27 cellular contexts compared by ENCODE assay signal in the genomic region with DNA sequence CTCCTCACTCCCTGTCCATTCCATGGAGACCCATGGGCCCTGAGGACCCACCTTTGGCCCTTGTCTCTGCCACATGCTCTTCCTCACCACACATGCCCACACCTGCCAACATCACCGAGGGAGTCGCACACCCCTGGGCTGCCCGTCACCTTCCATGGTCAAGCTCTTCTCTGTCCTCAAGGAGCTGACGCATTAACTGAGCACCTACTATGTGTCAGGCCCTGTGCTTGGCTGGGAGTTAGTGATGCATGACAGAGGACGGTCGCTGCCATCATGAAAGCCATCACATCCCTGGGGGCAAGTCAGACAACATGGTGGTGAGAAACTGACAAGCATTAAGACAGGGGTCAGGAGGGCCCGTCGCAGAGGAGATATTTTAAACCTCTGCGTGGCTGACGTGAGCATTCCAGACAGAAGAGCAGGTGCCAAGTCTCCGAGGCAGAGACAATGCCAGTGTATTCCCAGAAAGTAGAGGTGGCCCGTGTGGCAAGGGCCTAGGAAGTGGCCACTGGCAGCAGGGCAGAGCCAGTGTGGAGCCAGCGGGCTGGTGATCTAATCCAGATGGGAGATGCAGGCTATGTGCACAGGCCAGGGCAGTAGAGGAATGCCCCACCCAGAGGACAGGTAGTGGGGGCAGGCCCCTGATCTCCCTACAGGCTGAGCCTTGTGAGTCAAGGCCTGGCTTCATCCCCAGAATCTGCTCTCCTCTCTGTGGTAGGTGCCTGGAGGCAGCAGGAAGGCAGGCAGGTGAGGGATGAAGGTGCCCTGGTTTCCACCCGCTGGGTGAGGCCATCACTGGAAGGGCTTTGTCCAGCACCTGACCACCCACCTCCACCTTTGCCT. TPM values are rescaled to one million over a fixed set of nuclear protein-coding genes. Genes with fewer than 3 reads are reported as not detected.
A peak's percentile ranks its signal among the peaks of the same experiment; 100 is the strongest.
DNase-seq lines count a peak whose midpoint lies in the region; ATAC-seq and TF ChIP-seq lines count a peak whose summit lies in the region.
"Had no signal": no experiment of that assay in that cellular context is flagged by ENCODE, and none has a peak within 500 bp of the region (broad histone marks: within the 10 kb centered on the region; RNA-seq: fewer than 3 reads in every experiment).

No MANE protein-coding gene starts in this region.

- no peaks in the 10 kb centered on the region for H3K9me3 Mint-ChIP-seq in chondrocyte (ENCODE audit: low read depth)
- H3K9me3 Mint-ChIP-seq in naive thymus-derived CD4-positive, alpha-beta T cell: no peaks in the 10 kb centered on the region
- H3K9me3 Mint-ChIP-seq: dendritic cell treated with granulocyte-macrophage colony-stimulating factor and Interleukin-4, amounts not matched to agents 40 ng/mL and 50 ng/mL, for 4 days; immature natural killer cell; natural killer cell had no signal

- CTCF ChIA-PET in RWPE1 (lab: Yijun Ruan, JAX): no interaction called here
- CTCF ChIA-PET in naive thymus-derived CD4-positive, alpha-beta T cell (lab: Charles Lee): interaction anchor here (0.9 kb wide), 1 partner anchor 18 kb away, joined by 3 read pairs; no protein-coding TSS in a partner anchor

- H3K27ac ChIP-seq in RWPE1 (peak overlapping the region; percentile 100), right cardiac atrium (ENCODE audit: low read length) (peak overlapping the region; percentile 16), gastrocnemius medialis (peak overlapping the region; percentile 41 to 74 (median 64)), upper lobe of left lung (peak overlapping the region in 2 of 4 donors; percentile 68 to 78)
- no peak overlapping the region for H3K27ac ChIP-seq in naive thymus-derived CD4-positive, alpha-beta T cell (ENCODE audit: low read depth, low read length)
- H3K27ac ChIP-seq: C4-2B, suprapubic skin had no signal

- no peak for TF ChIP-seq POLR2A in gastrocnemius medialis (IDR thresholded peaks at IDR 0.05)
- TF ChIP-seq POLR2A in upper lobe of left lung (IDR thresholded peaks at IDR 0.05): no peak

- peak; percentile 32 to 59 for ATAC-seq in right cardiac atrium
- no peak for ATAC-seq in gastrocnemius medialis
- no peak for ATAC-seq in upper lobe of left lung (ENCODE audit: low FRiP score in 2 of 2)
- no peak for ATAC-seq in HG02588 (IDR thresholded peaks at IDR 0.05; ENCODE audit: unreplicated experiment)
- ATAC-seq in naive thymus-derived CD4-positive, alpha-beta T cell: no peak
- ATAC-seq: left lung, natural killer cell, T-helper 17 cell had no signal

- peaks cover 32% of the 10 kb centered on the region for H3K4me1 Mint-ChIP-seq in chondrocyte (ENCODE audit: low read depth)
- H3K4me1 Mint-ChIP-seq in naive thymus-derived CD4-positive, alpha-beta T cell: peaks cover 0 to 20% (median 8%) of the 10 kb centered on the region in 7 donors

- in situ Hi-C loops in gastrocnemius medialis (cut with MboI; ENCODE audit: low sequenced_read_pairs in 4 of 4): no loop called here

- POLR2A ChIA-PET in RWPE1 (lab: Yijun Ruan, JAX; ENCODE audit: low non-redundant PET): no interaction called here
- POLR2A ChIA-PET in naive thymus-derived CD4-positive, alpha-beta T cell (lab: Charles Lee): interaction anchor here (0.7 kb wide), 1 partner anchor 41 kb away, joined by 3 read pairs; a partner anchor contains a TSS

- H3K9me3 ChIP-seq in right cardiac atrium (ENCODE audit: control insufficient read depth, low read length): no peaks in the 10 kb centered on the region
- no peaks in the 10 kb centered on the region for H3K9me3 ChIP-seq in gastrocnemius medialis
- no peaks in the 10 kb centered on the region for H3K9me3 ChIP-seq in upper lobe of left lung
- H3K9me3 ChIP-seq in naive thymus-derived CD4-positive, alpha-beta T cell (ENCODE audit: control insufficient read depth in 2 of 3, low read length in 3 of 3): no peaks in the 10 kb centered on the region
- H3K9me3 ChIP-seq: left lung, suprapubic skin had no signal

- peaks cover 12% of the 10 kb centered on the region for H3K4me1 ChIP-seq in right cardiac atrium (ENCODE audit: control insufficient read depth, insufficient read depth, low read length)
- H3K4me1 ChIP-seq in gastrocnemius medialis: peaks cover 34 to 38% of the 10 kb centered on the region in 2 donors
- peaks cover 23 to 35% (median 27%) of the 10 kb centered on the region in 4 donors for H3K4me1 ChIP-seq in upper lobe of left lung
- H3K4me1 ChIP-seq in naive thymus-derived CD4-positive, alpha-beta T cell (ENCODE audit: control insufficient read depth in 2 of 2, insufficient read depth in 2 of 2, low read length in 2 of 2): no peaks in the 10 kb centered on the region

- H3K36me3 Mint-ChIP-seq in chondrocyte (ENCODE audit: low read depth): peaks cover 20% of the 10 kb centered on the region
- H3K36me3 Mint-ChIP-seq in naive thymus-derived CD4-positive, alpha-beta T cell: peaks cover 0 to 34% (median 6%) of the 10 kb centered on the region in 5 donors
- H3K36me3 Mint-ChIP-seq: natural killer cell had no signal

- intact Hi-C loops in right cardiac atrium (cut with DNase I) (no loop called here), gastrocnemius medialis (cut with DNase I; ENCODE audit: low total_unique reads) (no loop called here)
- intact Hi-C loops in naive thymus-derived CD4-positive, alpha-beta T cell (cut with micrococcal nuclease): no loop called here

- H3K36me3 ChIP-seq in gastrocnemius medialis (peaks cover 0 to 27% of the 10 kb centered on the region in 2 donors), upper lobe of left lung (peaks cover 15 to 93% (median 52%) of the 10 kb centered on the region in 4 donors)
- peaks cover 0 to 98% (median 28%) of the 10 kb centered on the region in 3 experiments for H3K36me3 ChIP-seq in naive thymus-derived CD4-positive, alpha-beta T cell (ENCODE audit: control insufficient read depth in 2 of 3, insufficient read depth in 3 of 3, low read length in 3 of 3)

- whole genome bisulfite sequencing in right cardiac atrium: 77% methylated on average over 14 of the region's 14 CpGs
- 94% methylated on average over 11 to 14 of the region's 14 CpGs for WGBS in upper lobe of left lung, 2 donors

- H3K27me3 ChIP-seq in right cardiac atrium (ENCODE audit: control insufficient read depth, insufficient read depth): no peaks in the 10 kb centered on the region
- H3K27me3 ChIP-seq in gastrocnemius medialis: no peaks in the 10 kb centered on the region
- H3K27me3 ChIP-seq in upper lobe of left lung: no peaks in the 10 kb centered on the region
- H3K27me3 ChIP-seq in naive thymus-derived CD4-positive, alpha-beta T cell (ENCODE audit: control insufficient read depth in 2 of 2, insufficient read depth in 2 of 2, low read length in 2 of 2): no peaks in the 10 kb centered on the region
- H3K27me3 ChIP-seq: left lung, suprapubic skin had no signal

- no peak overlapping the region for H3K27ac Mint-ChIP-seq in chondrocyte (ENCODE audit: unreplicated experiment)
- peak overlapping the region in 1 of 9 donors; percentile 29 for H3K27ac Mint-ChIP-seq in naive thymus-derived CD4-positive, alpha-beta T cell
- H3K27ac Mint-ChIP-seq: dendritic cell treated with granulocyte-macrophage colony-stimulating factor and Interleukin-4, amounts not matched to agents 40 ng/mL and 50 ng/mL, for 4 days; T-helper 17 cell had no signal

- H3K27me3 Mint-ChIP-seq in chondrocyte (ENCODE audit: low read depth): no peaks in the 10 kb centered on the region
- H3K27me3 Mint-ChIP-seq in naive thymus-derived CD4-positive, alpha-beta T cell: no peaks in the 10 kb centered on the region
- H3K27me3 Mint-ChIP-seq: dendritic cell treated with granulocyte-macrophage colony-stimulating factor and Interleukin-4, amounts not matched to agents 40 ng/mL and 50 ng/mL, for 4 days; T-helper 17 cell had no signal

- no peak for TF ChIP-seq EP300 in upper lobe of left lung (IDR thresholded peaks at IDR 0.05)

- H3K4me3 ChIP-seq in right cardiac atrium (ENCODE audit: low read length): no peak overlapping the region
- H3K4me3 ChIP-seq in gastrocnemius medialis: no peak overlapping the region
- H3K4me3 ChIP-seq in upper lobe of left lung: no peak overlapping the region
- H3K4me3 ChIP-seq in naive thymus-derived CD4-positive, alpha-beta T cell (ENCODE audit: low read length): no peak overlapping the region
- H3K4me3 ChIP-seq: left lung, suprapubic skin had no signal

- DNase-seq in RWPE1 (ENCODE audit: low spot score) (no peak), chondrocyte (ENCODE audit: low spot score) (peak; percentile 65), right cardiac atrium (peak in 1 of 3 donors; percentile 7), gastrocnemius medialis (no peak), upper lobe of left lung (no peak), COLO668 (lab: John Stamatoyannopoulos, UW; ENCODE audit: unreplicated experiment) (no peak)
- no peak for DNase-seq in naive thymus-derived CD4-positive, alpha-beta T cell
- DNase-seq: activated CD4-positive, alpha-beta T cell treated with anti-CD3 and anti-CD28 coated beads, Interleukin-2, amount 50 U/mL, for 48 hours; activated CD4-positive, CD25-positive, alpha-beta regulatory T cell treated with anti-CD3 and anti-CD28 coated beads, Interleukin-2, amount 50 U/mL, for 72 hours; activated T-cell treated with anti-CD3 and anti-CD28 coated beads, Interleukin-2, amount 50 U/mL, for 48 hours; Calu3; central memory CD4-positive, alpha-beta T cell; immature natural killer cell; KBM-7; midbrain; natural killer cell; NCI-H1105 treated with DMSO at 0.1 percent for 48 hours; NCI-H2029 treated with DMSO at 0.1 percent for 48 hours; NCI-H526; NK-92 treated with Interleukin-12 subunit alpha and Interleukin-12 subunit beta, amount 100 ng/mL, for 24 hours; stimulated activated naive CD4-positive, alpha-beta T cell treated with Interleukin-2 at 50 U/mL for 16 hours; T-helper 17 cell had no signal

- H3K4me3 Mint-ChIP-seq in chondrocyte (ENCODE audit: unreplicated experiment): no peak overlapping the region
- H3K4me3 Mint-ChIP-seq in naive thymus-derived CD4-positive, alpha-beta T cell: no peak overlapping the region
- H3K4me3 Mint-ChIP-seq: dendritic cell treated with granulocyte-macrophage colony-stimulating factor and Interleukin-4, amounts not matched to agents 40 ng/mL and 50 ng/mL, for 4 days; immature natural killer cell; natural killer cell; T-helper 17 cell had no signal

- TF ChIP-seq CTCF in RWPE1 (conservative IDR thresholded peaks at IDR 0.05; ENCODE audit: low read depth) (no peak), chondrocyte (IDR thresholded peaks at IDR 0.05) (no peak), gastrocnemius medialis (IDR thresholded peaks at IDR 0.05 in 4 of 5, conservative IDR thresholded peaks at IDR 0.05 in 1 of 5) (no peak), upper lobe of left lung (IDR thresholded peaks at IDR 0.05) (no peak)

RNA-seq across cellular contexts. Expression of a gene that starts 21.2 kb away (rescaled TPM):
- total RNA-seq in chondrocyte: 67.9 to 80.5 TPM (median 71.9 TPM) in 3 replicates
- 10 to 100 TPM; 55.4 to 67.5 (median 64.6) TPM for total RNA-seq in right cardiac atrium
- polyA plus RNA-seq in right cardiac atrium: 28.4 TPM
- 10 to 100 TPM; 18.2 to 40.5 (median 28.9) TPM for total RNA-seq in gastrocnemius medialis
- total RNA-seq in upper lobe of left lung: 10 to 100 TPM; 21.0 to 71.1 (median 36.1) TPM
- 100 to 1,000 TPM in 1 of 5 experiments, 10 to 100 TPM in 4; 32.4 to 117 (median 49.6) TPM for total RNA-seq in naive thymus-derived CD4-positive, alpha-beta T cell
- 10 to 100 TPM; 42.1 to 61.4 TPM for polyA plus RNA-seq in naive thymus-derived CD4-positive, alpha-beta T cell

RNA-seq across cellular contexts. Expression of a gene that starts 40.8 kb away (rescaled TPM):
- total RNA-seq in chondrocyte (47.1 to 75.4 TPM (median 68.0 TPM) in 3 replicates), right cardiac atrium (10 to 100 TPM; 51.1 to 88.9 (median 64.0) TPM), gastrocnemius medialis (100 to 1,000 TPM in 1 of 4 donors, 10 to 100 TPM in 3; 53.9 to 168 (median 94.1) TPM), upper lobe of left lung (10 to 100 TPM; 39.8 to 83.2 (median 52.7) TPM)
- 64.6 TPM for polyA plus RNA-seq in right cardiac atrium
- total RNA-seq in naive thymus-derived CD4-positive, alpha-beta T cell: 10 to 100 TPM; 65.3 to 97.6 (median 73.8) TPM
- polyA plus RNA-seq in naive thymus-derived CD4-positive, alpha-beta T cell: 10 to 100 TPM; 16.7 to 22.8 TPM

RNA-seq across cellular contexts. Expression of a gene that starts 58.3 kb away (rescaled TPM):
- 21.8 to 41.5 TPM (median 36.0 TPM) in 3 replicates for total RNA-seq in chondrocyte
- under 1 TPM in 2 of 4 donors, not detected in 2; 0.24 to 0.34 TPM for total RNA-seq in right cardiac atrium
- 0.16 TPM for polyA plus RNA-seq in right cardiac atrium
- not detected for total RNA-seq in gastrocnemius medialis
- total RNA-seq in upper lobe of left lung: 10 to 100 TPM in 3 of 6 donors, 1 to 10 TPM in 3; 1.2 to 28.3 (median 13.4) TPM
- total RNA-seq in naive thymus-derived CD4-positive, alpha-beta T cell: under 1 TPM in 1 of 5 experiments, not detected in 4; 0.32 TPM
- not detected for polyA plus RNA-seq in naive thymus-derived CD4-positive, alpha-beta T cell
- total RNA-seq: T-helper 17 cell had no signal
- polyA plus RNA-seq: immature natural killer cell had no signal

Comparison
In these comparisons a context has a peak if more than half of its experiments do, and no peak if none do; other contexts are left out.
1. ATAC-seq: peak in right cardiac atrium (2 of 2); none in gastrocnemius medialis (0 of 2), upper lobe of left lung (0 of 2), HG02588 (single experiment) and naive thymus-derived CD4-positive, alpha-beta T cell (single experiment).